Comparison of ENCODE assay signal across 1 cellular context in genomic region chr14:36313898-36314297, GRCh38.
TF ChIP-seq lines count a peak whose summit lies in the region.

No MANE protein-coding gene starts in this region.

TF ChIP-seq in HepG2, 621 proteins besides CTCF, POLR2A, EP300 and RAD21:
- TF ChIP-seq RFX5 (IDR thresholded peaks at IDR 0.05; ENCODE audit: low read depth, low read length): no peak
- no peak for TF ChIP-seq TSC22D2 (CRISPR knock-in tag; IDR thresholded peaks at IDR 0.05; ENCODE audit: borderline replicate concordance)
- TF ChIP-seq STAG1 (CRISPR knock-in tag; IDR thresholded peaks at IDR 0.05): 0 out of 2 replicates have a peak, but pooled peaks have one; percentile 6
